ENCODE assay signal across 20 cellular contexts in the genomic region with DNA sequence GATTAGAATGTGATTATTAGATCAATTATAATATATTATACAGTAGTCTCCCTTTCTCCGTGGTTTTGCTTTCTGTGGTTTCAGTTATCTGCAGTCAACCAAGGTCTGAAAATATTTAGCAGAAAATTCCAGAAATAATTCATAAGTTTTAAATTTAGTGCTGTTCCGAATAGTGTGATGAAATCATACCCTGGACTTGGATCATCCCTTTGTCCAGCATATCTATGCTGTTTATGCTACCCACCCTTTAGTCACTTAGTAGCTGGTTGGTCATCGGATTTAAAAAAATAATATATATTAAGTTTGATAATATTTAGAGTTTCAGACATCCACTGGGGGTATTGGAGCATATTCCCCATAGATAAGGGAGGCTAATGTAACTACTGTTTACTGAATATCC.
"Had no signal": no experiment of that assay in that cellular context is flagged by ENCODE, and none has a peak within 500 bp of the region (broad histone marks: within the 10 kb centered on the region; RNA-seq: fewer than 3 reads in every experiment).

No MANE protein-coding gene starts in this region.

- H3K27ac Mint-ChIP-seq: activated naive CD4-positive, alpha-beta T cell treated with anti-CD3 and anti-CD28 coated beads, Interleukin-2, amount 50 U/mL, for 72 hours; activated T-helper 1 cell treated with anti-CD3 and anti-CD28 coated beads, Interleukin-12 subunit alpha, Interleukin-12 subunit beta, Interleukin-2, Interleukin-4 antibody, amounts not matched to agents 30 ng/mL and 10 ng/mL and 1 ng/mL, durations not matched to agents 14 hours and 24 hours and 36 hours; nephron had no signal

- H3K4me3 ChIP-seq: hepatocyte, lower lobe of right lung, upper lobe of right lung had no signal

- H3K4me1 ChIP-seq: lower lobe of right lung, upper lobe of right lung had no signal

- H3K9me3 Mint-ChIP-seq: activated naive CD4-positive, alpha-beta T cell treated with anti-CD3 and anti-CD28 coated beads, Interleukin-2, amount 50 U/mL, for 72 hours; activated T-helper 1 cell treated with anti-CD3 and anti-CD28 coated beads, Interleukin-12 subunit alpha, Interleukin-12 subunit beta, Interleukin-2, Interleukin-4 antibody, amounts not matched to agents 30 ng/mL and 10 ng/mL and 1 ng/mL, durations not matched to agents 14 hours and 24 hours and 36 hours; nephron; T-helper 2 cell treated with Interferon-gamma antibody and Interleukin-4, amounts not matched to agents 5 μg/mL and 100 μg/mL, for 36 hours had no signal

- H3K36me3 ChIP-seq: lower lobe of right lung, upper lobe of right lung had no signal

- ATAC-seq: activated CD4-positive, CD25-positive, alpha-beta regulatory T cell treated with anti-CD3 and anti-CD28 coated beads, Interleukin-2, amount 50 U/mL, for 24 hours; activated naive CD4-positive, alpha-beta T cell treated with anti-CD3 and anti-CD28 coated beads, Interleukin-2, amount 50 U/mL, for 72 hours; foreskin keratinocyte; lower lobe of right lung; upper lobe of right lung had no signal

- H3K9me3 ChIP-seq: lower lobe of right lung, upper lobe of right lung had no signal

- DNase-seq: activated CD4-positive, alpha-beta T cell treated with anti-CD3 and anti-CD28 coated beads, Interleukin-2, amount 50 U/mL, for 1 hour; activated CD8-positive, alpha-beta memory T cell treated with anti-CD3 and anti-CD28 coated beads, Interleukin-2, amount 50 U/mL, for 48 hours; activated gamma-delta T cell treated with Interleukin-2 at 50 U/mL for 16 hours; amniotic stem cell; erythroblast; foreskin keratinocyte; lower lobe of right lung; nucleus accumbens; retina; stimulated activated CD4-positive, alpha-beta T cell treated with anti-CD3 and anti-CD28 coated beads, Interleukin-12 subunit alpha, Interleukin-12 subunit beta, amount 100 ng/mL, for 4 hours; stimulated activated CD4-positive, alpha-beta T cell treated with anti-CD3 and anti-CD28 coated beads, Interleukin-1b, Interleukin-23, amount 100 ng/mL, for 48 hours; stimulated activated CD8-positive, alpha-beta memory T cell treated with anti-CD3 and anti-CD28 coated beads, Interleukin-4, amount 100 ng/mL, for 48 hours; stimulated activated naive CD4-positive, alpha-beta T cell; upper lobe of right lung had no signal

- H3K27me3 ChIP-seq: foreskin keratinocyte, hepatocyte, upper lobe of right lung had no signal

- H3K27ac ChIP-seq: foreskin keratinocyte, hepatocyte, lower lobe of right lung, upper lobe of right lung had no signal

- H3K4me3 Mint-ChIP-seq: activated T-helper 1 cell treated with anti-CD3 and anti-CD28 coated beads, Interleukin-12 subunit alpha, Interleukin-12 subunit beta, Interleukin-2, Interleukin-4 antibody, amounts not matched to agents 30 ng/mL and 10 ng/mL and 1 ng/mL, durations not matched to agents 14 hours and 24 hours and 36 hours; nephron; T-helper 2 cell treated with Interferon-gamma antibody and Interleukin-4, amounts not matched to agents 5 μg/mL and 100 μg/mL, for 36 hours had no signal

- H2AFZ ChIP-seq: hepatocyte had no signal

- H3K4me2 ChIP-seq: hepatocyte had no signal
